ENCODE assay signal across 8 cellular contexts in genomic region chr5:1644810-1645571, GRCh38.
DNase-seq lines count a peak whose midpoint lies in the region; ATAC-seq and TF ChIP-seq lines count a peak whose summit lies in the region.

No MANE protein-coding gene starts in this region.

- H3K27ac ChIP-seq in dorsolateral prefrontal cortex (peak overlapping the region in 10 of 59 donors; percentile 2 to 64 (median 28)), lower lobe of right lung (peak overlapping the region; percentile 18)

- intact Hi-C loops in dorsolateral prefrontal cortex (cut with DNase I): loop anchor here (5.0 to 10.0 kb wide), 7 partner anchors 170 to 723 kb away; partner anchors contain the start of gene CLPTM1L (in 1 of the 2)
- intact Hi-C loops in lower lobe of right lung (cut with DNase I): no loop called here

- peaks cover 11% of the 10 kb centered on the region for H3K4me1 ChIP-seq in lower lobe of right lung

- in situ Hi-C loops in ACHN (cut with HindIII; ENCODE audit: low pct_ligation_motif_present, low pct_unique_long_range_greater_than_20kb, low sequenced_read_pairs): no loop called here

- peak; percentile 56 to 93 (median 82) for TF ChIP-seq CTCF in dorsolateral prefrontal cortex (IDR thresholded peaks at IDR 0.05 in 54 of 56, conservative IDR thresholded peaks at IDR 0.05 in 2 of 56; ENCODE audit: low read depth in 1 of 56, partially characterized antibody in 56 of 56)
- TF ChIP-seq CTCF in lower lobe of right lung (IDR thresholded peaks at IDR 0.05): peak; percentile 89

- no peaks in the 10 kb centered on the region for H3K9me3 ChIP-seq in lower lobe of right lung

- H3K36me3 ChIP-seq in lower lobe of right lung: no peaks in the 10 kb centered on the region

- DNase-seq in ACHN: peak; percentile 70
- peak; percentile 86 for DNase-seq in NCI-H69 (lab: John Stamatoyannopoulos, UW)
- peak; percentile 83 to 86 for DNase-seq in activated CD4-positive, alpha-beta T cell treated with anti-CD3 and anti-CD28 coated beads, Interleukin-2, amount 50 U/mL, for 48 hours
- peak in 9 of 10 donors; percentile 62 to 84 (median 80) for DNase-seq in dorsolateral prefrontal cortex
- DNase-seq in lower lobe of right lung: peak; percentile 86
- DNase-seq in stimulated activated CD4-positive, alpha-beta T cell treated with anti-CD3 and anti-CD28 coated beads, TNF-alpha, amount 100 ng/mL, for 1 hour (ENCODE audit: low read depth in 3 of 3, low spot score in 1 of 3): peak; percentile 23 to 75 (median 55)

- H3K4me3 ChIP-seq in dorsolateral prefrontal cortex (peak overlapping the region in 55 of 59 donors; percentile 11 to 63 (median 45)), lower lobe of right lung (peak overlapping the region; percentile 39)

- H3K27me3 ChIP-seq in dorsolateral prefrontal cortex (peaks cover 0 to 30% (median 13%) of the 10 kb centered on the region in 45 donors), lower lobe of right lung (ENCODE audit: low read depth) (peaks cover 36% of the 10 kb centered on the region)

- ATAC-seq in GM18867 (IDR thresholded peaks at IDR 0.05; ENCODE audit: unreplicated experiment) (peak; percentile 77), HG03342 (IDR thresholded peaks at IDR 0.05; ENCODE audit: unreplicated experiment) (peak; percentile 57), lower lobe of right lung (peak; percentile 95 to 96)
